ENCODE assay signal across 21 cellular contexts in genomic region chr2:147026261-147026660, GRCh38.
DNase-seq lines count a peak whose midpoint lies in the region; ATAC-seq and TF ChIP-seq lines count a peak whose summit lies in the region.
"Had no signal": no experiment of that assay in that cellular context is flagged by ENCODE, and none has a peak within 500 bp of the region (broad histone marks: within the 10 kb centered on the region; RNA-seq: fewer than 3 reads in every experiment).

No MANE protein-coding gene starts in this region.

- H3K4me1 Mint-ChIP-seq in Calu3 (ENCODE audit: low read depth, unreplicated experiment) (peaks cover 47% of the 10 kb centered on the region), CD14-positive monocyte (no peaks in the 10 kb centered on the region)
- H3K4me1 Mint-ChIP-seq in activated CD8-positive, alpha-beta T cell treated with anti-CD3 and anti-CD28 coated beads for 36 hours (ENCODE audit: low read depth) = no peaks in the 10 kb centered on the region
- H3K4me1 Mint-ChIP-seq: CD4-positive, alpha-beta memory T cell had no signal

- H3K4me3 ChIP-seq in adipocyte (ENCODE audit: low read length) (peak overlapping the region; percentile 34), hepatocyte (no peak overlapping the region), smooth muscle cell (no peak overlapping the region)
- H3K4me3 ChIP-seq: A549, BLaER1 had no signal

- H3F3A ChIP-seq in smooth muscle cell (ENCODE audit: low read depth) = peaks cover 4% of the 10 kb centered on the region

- H3K4me1 ChIP-seq in adipocyte (ENCODE audit: control insufficient read depth, insufficient read depth, low read length) (peaks cover 30% of the 10 kb centered on the region), hepatocyte (ENCODE audit: insufficient read depth) (peaks cover 25% of the 10 kb centered on the region), smooth muscle cell (ENCODE audit: low read depth) (peaks cover 10% of the 10 kb centered on the region)
- H3K4me1 ChIP-seq: A549, BLaER1 had no signal

- BruUV-seq in Calu3 (replicated peaks; lab: Mats Ljungman, UMichigan) = no TSS peak

- H2AFZ ChIP-seq in hepatocyte = no peak overlapping the region
- no peak overlapping the region for H2AFZ ChIP-seq in smooth muscle cell (ENCODE audit: low read depth)

- H4K20me1 ChIP-seq in hepatocyte (ENCODE audit: insufficient read depth, poor library complexity, severe bottlenecking) = no peaks in the 10 kb centered on the region
- H4K20me1 ChIP-seq in smooth muscle cell (ENCODE audit: low read depth) = no peaks in the 10 kb centered on the region
- H4K20me1 ChIP-seq: BLaER1 had no signal

- H3K36me3 Mint-ChIP-seq in Calu3 (ENCODE audit: insufficient read depth, unreplicated experiment) (no peaks in the 10 kb centered on the region), CD14-positive monocyte (no peaks in the 10 kb centered on the region)
- no peaks in the 10 kb centered on the region for H3K36me3 Mint-ChIP-seq in activated CD8-positive, alpha-beta T cell treated with anti-CD3 and anti-CD28 coated beads for 36 hours (ENCODE audit: low read depth)

- no peaks in the 10 kb centered on the region for H3K27me3 ChIP-seq in adipocyte (replicated peaks; ENCODE audit: control insufficient read depth, insufficient read depth, low read length)
- H3K27me3 ChIP-seq in hepatocyte = no peaks in the 10 kb centered on the region
- H3K27me3 ChIP-seq in smooth muscle cell (ENCODE audit: low read depth) = no peaks in the 10 kb centered on the region
- H3K27me3 ChIP-seq: BLaER1 had no signal

- no peak for TF ChIP-seq CTCF in hepatocyte (IDR thresholded peaks at IDR 0.05; ENCODE audit: poor library complexity)
- no peak for TF ChIP-seq CTCF in smooth muscle cell (IDR thresholded peaks at IDR 0.05; ENCODE audit: borderline replicate concordance, insufficient read depth, poor library complexity, severe bottlenecking)
- no peak for TF ChIP-seq CTCF in Calu3 (IDR thresholded peaks at IDR 0.05; ENCODE audit: unreplicated experiment)
- no peak for TF ChIP-seq CTCF in activated CD8-positive, alpha-beta T cell treated with anti-CD3 and anti-CD28 coated beads for 36 hours (IDR thresholded peaks at IDR 0.05)
- TF ChIP-seq CTCF in CD14-positive monocyte (IDR thresholded peaks at IDR 0.05) = no peak

- ATAC-seq in activated CD8-positive, alpha-beta T cell treated with anti-CD3 and anti-CD28 coated beads for 36 hours = no peak
- ATAC-seq in HG03439 (IDR thresholded peaks at IDR 0.05; ENCODE audit: unreplicated experiment) = no peak
- ATAC-seq: A549, HCT116 had no signal

- peak; percentile 56 for DNase-seq in HCEC 1CT
- no peak for DNase-seq in adipocyte (ENCODE audit: low read depth)
- DNase-seq in hepatocyte (ENCODE audit: low spot score) = no peak
- no peak for DNase-seq in smooth muscle cell (lab: John Stamatoyannopoulos, UW; ENCODE audit: unreplicated experiment)
- no peak for DNase-seq in Calu3
- DNase-seq in activated CD8-positive, alpha-beta T cell treated with anti-CD3 and anti-CD28 coated beads for 36 hours = no peak
- no peak for DNase-seq in CD14-positive monocyte (ENCODE audit: low spot score)
- DNase-seq: CD4-positive, alpha-beta memory T cell; DMS153; GOT3; NCI-H1105; NCI-H2081 treated with DMSO at 0.1 percent for 48 hours; NCI-H2171 treated with DMSO at 0.1 percent for 48 hours; NCI-H524 treated with DMSO at 0.1 percent for 48 hours; OCI-M1; SHP77 had no signal

- H3K36me3 ChIP-seq in adipocyte (ENCODE audit: control insufficient read depth, insufficient read depth, low read length, severe bottlenecking) = no peaks in the 10 kb centered on the region
- no peaks in the 10 kb centered on the region for H3K36me3 ChIP-seq in hepatocyte (replicated peaks; ENCODE audit: insufficient read depth, low read depth)
- H3K36me3 ChIP-seq in smooth muscle cell (ENCODE audit: low read depth) = no peaks in the 10 kb centered on the region
- H3K36me3 ChIP-seq: BLaER1 had no signal

- POLR2A ChIA-PET in activated CD8-positive, alpha-beta T cell treated with anti-CD3 and anti-CD28 coated beads for 36 hours (lab: Charles Lee) = no interaction called here

- H3K9ac ChIP-seq in adipocyte (ENCODE audit: low read length) (peak overlapping the region; percentile 18), smooth muscle cell (ENCODE audit: low read depth) (no peak overlapping the region)
- H3K9ac ChIP-seq: BLaER1, KMS-11 had no signal

- CTCF ChIA-PET in Calu3 (lab: Charles Lee) = no interaction called here
- CTCF ChIA-PET in activated CD8-positive, alpha-beta T cell treated with anti-CD3 and anti-CD28 coated beads for 36 hours (lab: Charles Lee) = no interaction called here

- H3K4me2 ChIP-seq in hepatocyte (no peak overlapping the region), smooth muscle cell (peak overlapping the region; percentile 64)
- H3K4me2 ChIP-seq: A549, BLaER1, KMS-11 had no signal

- intact Hi-C loops in Calu3 (cut with micrococcal nuclease; ENCODE audit: unreplicated experiment) (no loop called here), CD14-positive monocyte (cut with micrococcal nuclease) (no loop called here)
- intact Hi-C loops in activated CD8-positive, alpha-beta T cell treated with anti-CD3 and anti-CD28 coated beads for 36 hours (cut with micrococcal nuclease) = no loop called here

- H3K9me2 ChIP-seq in hepatocyte (replicated peaks; ENCODE audit: insufficient read depth) = no peaks in the 10 kb centered on the region

- no peaks in the 10 kb centered on the region for H3K27me3 Mint-ChIP-seq in Calu3 (ENCODE audit: unreplicated experiment)
- peaks cover 2% of the 10 kb centered on the region for H3K27me3 Mint-ChIP-seq in activated CD8-positive, alpha-beta T cell treated with anti-CD3 and anti-CD28 coated beads for 36 hours
- peaks cover 0 to 2% (median 2%) of the 10 kb centered on the region in 3 donors for H3K27me3 Mint-ChIP-seq in CD14-positive monocyte (ENCODE audit: low read depth in 3 of 3)

- H3K4me3 Mint-ChIP-seq in Calu3 (ENCODE audit: low read depth, unreplicated experiment) (no peak overlapping the region), CD14-positive monocyte (no peak overlapping the region)
- no peak overlapping the region for H3K4me3 Mint-ChIP-seq in activated CD8-positive, alpha-beta T cell treated with anti-CD3 and anti-CD28 coated beads for 36 hours
- H3K4me3 Mint-ChIP-seq: CD4-positive, alpha-beta memory T cell had no signal

- H3K79me2 ChIP-seq in hepatocyte (no peaks in the 10 kb centered on the region), smooth muscle cell (ENCODE audit: low read depth) (no peaks in the 10 kb centered on the region)

- H3K27ac Mint-ChIP-seq in Calu3 (ENCODE audit: unreplicated experiment) (no peak overlapping the region), CD14-positive monocyte (no peak overlapping the region)
- no peak overlapping the region for H3K27ac Mint-ChIP-seq in activated CD8-positive, alpha-beta T cell treated with anti-CD3 and anti-CD28 coated beads for 36 hours
- H3K27ac Mint-ChIP-seq: CD4-positive, alpha-beta memory T cell had no signal

- H3K9me3 ChIP-seq in adipocyte (ENCODE audit: control insufficient read depth, low read length) (peaks cover 11% of the 10 kb centered on the region), hepatocyte (ENCODE audit: low read depth) (peaks cover 5% of the 10 kb centered on the region), smooth muscle cell (replicated peaks; ENCODE audit: low read depth) (no peaks in the 10 kb centered on the region)
- H3K9me3 ChIP-seq: A549 had no signal

- H3K27ac ChIP-seq in hepatocyte (peak overlapping the region; percentile 45), smooth muscle cell (ENCODE audit: low read depth) (peak overlapping the region; percentile 77)
- H3K27ac ChIP-seq: A549, BLaER1, KMS-11 had no signal

- H3K9me3 Mint-ChIP-seq in Calu3 (ENCODE audit: low read depth, unreplicated experiment) = peaks cover 9% of the 10 kb centered on the region
- H3K9me3 Mint-ChIP-seq in activated CD8-positive, alpha-beta T cell treated with anti-CD3 and anti-CD28 coated beads for 36 hours = peaks cover 8% of the 10 kb centered on the region
- peaks cover 4 to 26% (median 15%) of the 10 kb centered on the region in 7 donors for H3K9me3 Mint-ChIP-seq in CD14-positive monocyte
